Comparison of ENCODE assay signal across 18 cellular contexts in the genomic region with DNA sequence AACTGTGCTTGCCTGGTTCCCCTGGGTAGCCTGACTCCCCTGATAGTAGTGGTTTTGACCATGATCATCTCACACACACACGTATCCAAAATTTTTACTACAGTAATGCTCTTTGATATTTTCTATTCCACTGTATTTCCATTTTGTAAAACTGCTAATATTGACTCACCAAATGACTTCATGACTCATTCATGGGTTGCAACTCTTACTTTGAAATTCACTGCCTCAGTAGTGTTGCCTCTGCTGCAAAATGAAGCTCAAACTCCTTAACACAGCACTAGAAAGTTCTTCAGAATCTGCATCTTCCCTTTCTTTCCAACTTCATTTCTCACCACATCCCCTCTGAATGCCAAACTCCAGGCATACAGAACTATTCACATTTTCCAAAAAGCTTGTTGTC. TPM values are rescaled to one million over a fixed set of nuclear protein-coding genes. Genes with fewer than 3 reads are reported as not detected.
"Had no signal": no experiment of that assay in that cellular context is flagged by ENCODE, and none has a peak within 500 bp of the region (broad histone marks: within the 10 kb centered on the region; RNA-seq: fewer than 3 reads in every experiment).

No MANE protein-coding gene starts in this region.

- H3K27me3 Mint-ChIP-seq: activated B cell treated with CpG ODN at 0.5 μM for 24 hours had no signal

- H3K9me3 Mint-ChIP-seq: activated B cell treated with CpG ODN at 0.5 μM for 24 hours; activated CD4-positive, alpha-beta T cell treated with anti-CD3 and anti-CD28 coated beads, Interleukin-2, amount 10 ng/mL, durations not matched to agents 24 days and 14 days; activated T-helper 17 cell treated with anti-CD3 and anti-CD28 coated beads, Interleukin-2, amount 50 U/mL, for 72 hours; stimulated activated effector memory CD8-positive, alpha-beta T cell treated with anti-CD3 and anti-CD28 coated beads, Interleukin-12 subunit alpha, Interleukin-12 subunit beta, amount 100 ng/mL, for 72 hours; T-helper 1 cell treated with Interleukin-12 subunit alpha and Interleukin-12 subunit beta and Interleukin-4 antibody, amounts not matched to agents 30 μg/mL and 1 μg/mL, for 36 hours had no signal

- H3K36me3 ChIP-seq: brain microvascular endothelial cell, esophagus muscularis mucosa, tibial nerve had no signal

- H3K27me3 ChIP-seq: brain microvascular endothelial cell, esophagus muscularis mucosa, hepatocyte, tibial nerve had no signal

- H3K4me3 Mint-ChIP-seq: activated B cell treated with CpG ODN at 0.5 μM for 24 hours; activated CD4-positive, alpha-beta T cell treated with anti-CD3 and anti-CD28 coated beads, Interleukin-2, amount 10 ng/mL, durations not matched to agents 24 days and 14 days; activated T-helper 17 cell treated with anti-CD3 and anti-CD28 coated beads, Interleukin-2, amount 50 U/mL, for 72 hours; stimulated activated effector memory CD8-positive, alpha-beta T cell treated with anti-CD3 and anti-CD28 coated beads, Interleukin-12 subunit alpha, Interleukin-12 subunit beta, amount 100 ng/mL, for 72 hours; T-helper 1 cell treated with Interleukin-12 subunit alpha and Interleukin-12 subunit beta and Interleukin-4 antibody, amounts not matched to agents 30 μg/mL and 1 μg/mL, for 36 hours had no signal

- H3K9me3 ChIP-seq: esophagus muscularis mucosa, tibial nerve had no signal

- H3K4me1 ChIP-seq: esophagus muscularis mucosa, parathyroid adenoma, tibial nerve had no signal

- H3K4me3 ChIP-seq: dorsolateral prefrontal cortex, esophagus muscularis mucosa, hepatocyte, lung, smooth muscle cell, tibial nerve had no signal

- H3K27ac Mint-ChIP-seq: activated B cell treated with CpG ODN at 0.5 μM for 24 hours; activated CD4-positive, alpha-beta T cell treated with anti-CD3 and anti-CD28 coated beads, Interleukin-2, amount 10 ng/mL, durations not matched to agents 24 days and 14 days; activated T-helper 17 cell treated with anti-CD3 and anti-CD28 coated beads, Interleukin-2, amount 50 U/mL, for 72 hours; stimulated activated effector memory CD8-positive, alpha-beta T cell treated with anti-CD3 and anti-CD28 coated beads, Interleukin-12 subunit alpha, Interleukin-12 subunit beta, amount 100 ng/mL, for 72 hours; T-helper 1 cell treated with Interleukin-12 subunit alpha and Interleukin-12 subunit beta and Interleukin-4 antibody, amounts not matched to agents 30 μg/mL and 1 μg/mL, for 36 hours had no signal

- DNase-seq: activated B cell treated with CpG ODN at 0.5 μM for 24 hours; activated CD4-positive, alpha-beta T cell treated with anti-CD3 and anti-CD28 coated beads, Interleukin-2, amount 10 ng/mL, durations not matched to agents 24 days and 14 days; activated CD8-positive, alpha-beta memory T cell treated with anti-CD3 and anti-CD28 coated beads for 24 hours; activated naive CD4-positive, alpha-beta T cell treated with anti-CD3 and anti-CD28 coated beads, Interleukin-2, amount 50 U/mL, for 16 hours; amniotic stem cell; brain microvascular endothelial cell; dorsolateral prefrontal cortex; kidney glomerular epithelial cell; midbrain had no signal

- H3K36me3 Mint-ChIP-seq: stimulated activated effector memory CD8-positive, alpha-beta T cell treated with anti-CD3 and anti-CD28 coated beads, Interleukin-12 subunit alpha, Interleukin-12 subunit beta, amount 100 ng/mL, for 72 hours had no signal

- H3K27ac ChIP-seq: brain microvascular endothelial cell, dorsolateral prefrontal cortex, esophagus muscularis mucosa, hepatocyte, parathyroid adenoma, tibial nerve had no signal

- H3K4me1 Mint-ChIP-seq: activated B cell treated with CpG ODN at 0.5 μM for 24 hours; activated CD4-positive, alpha-beta T cell treated with anti-CD3 and anti-CD28 coated beads, Interleukin-2, amount 10 ng/mL, durations not matched to agents 24 days and 14 days; activated T-helper 17 cell treated with anti-CD3 and anti-CD28 coated beads, Interleukin-2, amount 50 U/mL, for 72 hours; stimulated activated effector memory CD8-positive, alpha-beta T cell treated with anti-CD3 and anti-CD28 coated beads, Interleukin-12 subunit alpha, Interleukin-12 subunit beta, amount 100 ng/mL, for 72 hours had no signal

RNA-seq across cellular contexts. Expression of a gene that starts 20.3 kb away (rescaled TPM):
- total RNA-seq: activated B cell treated with CpG ODN at 0.5 μM for 24 hours; activated CD4-positive, alpha-beta T cell treated with anti-CD3 and anti-CD28 coated beads, Interleukin-2, amount 10 ng/mL, durations not matched to agents 24 days and 14 days; activated T-helper 17 cell treated with anti-CD3 and anti-CD28 coated beads, Interleukin-2, amount 50 U/mL, for 72 hours; smooth muscle cell; tibial nerve had no signal
